ENCODE assay signal across 10 cellular contexts in the genomic region with DNA sequence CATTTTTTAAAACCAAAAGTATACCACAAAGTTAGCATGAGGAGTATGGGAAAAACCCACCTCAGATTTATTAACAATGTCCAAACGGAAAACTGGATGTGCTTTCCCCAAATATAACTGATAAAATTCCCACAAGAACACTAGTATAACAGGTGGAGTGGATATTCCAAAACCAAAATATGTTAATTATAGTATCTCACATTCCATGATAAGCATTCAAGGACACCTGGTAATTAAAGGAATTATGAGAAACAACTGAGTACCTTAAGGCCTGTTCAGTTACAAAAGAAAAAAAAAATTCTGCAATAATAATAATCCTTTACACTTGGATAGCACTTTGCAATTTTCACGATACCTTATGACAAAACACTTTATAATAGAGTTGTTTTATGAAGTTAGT. TPM values are rescaled to one million over a fixed set of nuclear protein-coding genes. Genes with fewer than 3 reads are reported as not detected.
A peak's percentile ranks its signal among the peaks of the same experiment; 100 is the strongest.
DNase-seq lines count a peak whose midpoint lies in the region; ATAC-seq, FAIRE-seq and TF ChIP-seq lines count a peak whose summit lies in the region.
"Had no signal": no experiment of that assay in that cellular context is flagged by ENCODE, and none has a peak within 500 bp of the region (broad histone marks: within the 10 kb centered on the region; RNA-seq: fewer than 3 reads in every experiment).

No MANE protein-coding gene starts in this region.

- POLR2A ChIA-PET in naive thymus-derived CD8-positive, alpha-beta T cell (lab: Charles Lee): interaction anchor here (1.6 to 5.1 kb wide), 3 partner anchors 63 to 144 kb away, joined by 3 to 346 read pairs (median 16); a partner anchor contains a TSS

- no peak for FAIRE-seq in astrocyte (lab: Jason Lieb, UNC)

- no peak for TF ChIP-seq POLR2A in spleen (IDR thresholded peaks at IDR 0.05)

- no peak overlapping the region for H3K9ac ChIP-seq in HUES48 (ENCODE audit: low read depth, low read length)
- no peak overlapping the region for H3K9ac ChIP-seq in astrocyte (ENCODE audit: low read length)

- no peaks in the 10 kb centered on the region for H3K27me3 ChIP-seq in CD4-positive, CD25-positive, alpha-beta regulatory T cell (ENCODE audit: control insufficient read depth, insufficient read depth, low read length)
- no peaks in the 10 kb centered on the region for H3K27me3 ChIP-seq in HUES48 (ENCODE audit: control insufficient read depth, insufficient read depth, low read length)
- no peaks in the 10 kb centered on the region for H3K27me3 ChIP-seq in astrocyte (ENCODE audit: insufficient read depth, low read length)
- H3K27me3 ChIP-seq in spleen (replicated peaks in 1 of 7): no peaks in the 10 kb centered on the region
- H3K27me3 ChIP-seq: foreskin keratinocyte had no signal

- TF ChIP-seq CTCF in astrocyte (IDR thresholded peaks at IDR 0.05; ENCODE audit: insufficient read depth, low read depth, low read length): no peak
- TF ChIP-seq CTCF in spleen (IDR thresholded peaks at IDR 0.05 in 8 of 11, conservative IDR thresholded peaks at IDR 0.05 in 3 of 11): no peak

- H3K79me2 ChIP-seq in astrocyte (ENCODE audit: insufficient read depth, low read length): peaks cover 32% of the 10 kb centered on the region

- peaks cover 15% of the 10 kb centered on the region for H4K20me1 ChIP-seq in astrocyte (ENCODE audit: insufficient read depth, low read length)

- H3K4me1 ChIP-seq in CD4-positive, CD25-positive, alpha-beta regulatory T cell (ENCODE audit: control insufficient read depth, insufficient read depth, low read length, poor library complexity, severe bottlenecking): peaks cover 19% of the 10 kb centered on the region
- H3K4me1 ChIP-seq in HUES48 (ENCODE audit: control insufficient read depth, insufficient read depth, low read length) (peaks cover 12% of the 10 kb centered on the region), astrocyte (ENCODE audit: insufficient read depth, low read length) (peaks cover 9% of the 10 kb centered on the region), spleen (peaks cover 15 to 65% (median 37%) of the 10 kb centered on the region in 6 donors)

- 75 to 85% (median 77%) methylated on average over 2 of the region's 2 CpGs for WGBS in spleen, 5 donors

- peak overlapping the region; percentile 78 for H3K4me3 ChIP-seq in CD4-positive, CD25-positive, alpha-beta regulatory T cell (ENCODE audit: low read depth, low read length)
- H3K4me3 ChIP-seq in HUES48 (ENCODE audit: low read depth, low read length): peak overlapping the region; percentile 94
- no peak overlapping the region for H3K4me3 ChIP-seq in astrocyte (ENCODE audit: insufficient read depth, low read depth, low read length)
- H3K4me3 ChIP-seq in spleen: peak overlapping the region in 4 of 8 donors; percentile 77 to 95 (median 88)

- peak overlapping the region in 2 of 3 donors; percentile 92 to 99 for H3K27ac Mint-ChIP-seq in CD4-positive, CD25-positive, alpha-beta regulatory T cell
- H3K27ac Mint-ChIP-seq in astrocyte (ENCODE audit: unreplicated experiment): peak overlapping the region; percentile 47
- H3K27ac Mint-ChIP-seq in naive thymus-derived CD8-positive, alpha-beta T cell: peak overlapping the region in 6 of 10 donors; percentile 78 to 97 (median 90)

- no peak for DNase-seq in CD4-positive, CD25-positive, alpha-beta regulatory T cell
- DNase-seq in astrocyte (ENCODE audit: low read depth) (no peak), spleen (no peak), left lobe of liver (ENCODE audit: low spot score) (no peak), head of caudate nucleus (no peak)
- DNase-seq in naive thymus-derived CD8-positive, alpha-beta T cell: no peak

- peaks cover 0 to 4% (median 0%) of the 10 kb centered on the region in 7 donors for H3K9me3 Mint-ChIP-seq in CD4-positive, CD25-positive, alpha-beta regulatory T cell
- H3K9me3 Mint-ChIP-seq in astrocyte (ENCODE audit: unreplicated experiment): no peaks in the 10 kb centered on the region
- no peaks in the 10 kb centered on the region for H3K9me3 Mint-ChIP-seq in naive thymus-derived CD8-positive, alpha-beta T cell
- H3K9me3 Mint-ChIP-seq: activated naive CD4-positive, alpha-beta T cell treated with anti-CD3 and anti-CD28 coated beads, Interleukin-2, amount 50 U/mL, for 72 hours had no signal

- H3K4me3 Mint-ChIP-seq in CD4-positive, CD25-positive, alpha-beta regulatory T cell: peak overlapping the region; percentile 91 to 100 (median 97)
- H3K4me3 Mint-ChIP-seq in astrocyte (ENCODE audit: unreplicated experiment): peak overlapping the region; percentile 95
- peak overlapping the region; percentile 91 to 100 (median 93) for H3K4me3 Mint-ChIP-seq in naive thymus-derived CD8-positive, alpha-beta T cell

- no peak for ATAC-seq in CD4-positive, CD25-positive, alpha-beta regulatory T cell (ENCODE audit: low read depth in 2 of 2)
- no peak for ATAC-seq in naive thymus-derived CD8-positive, alpha-beta T cell
- ATAC-seq in left lobe of liver (no peak), HG02642 (IDR thresholded peaks at IDR 0.05; ENCODE audit: poor library complexity, unreplicated experiment) (no peak)
- ATAC-seq: activated naive CD4-positive, alpha-beta T cell treated with anti-CD3 and anti-CD28 coated beads, Interleukin-2, amount 50 U/mL, for 72 hours; foreskin keratinocyte had no signal

- no peak overlapping the region for H2AFZ ChIP-seq in astrocyte (ENCODE audit: low read depth, low read length)

- peaks cover 17 to 45% (median 35%) of the 10 kb centered on the region in 4 donors for H3K4me1 Mint-ChIP-seq in CD4-positive, CD25-positive, alpha-beta regulatory T cell
- H3K4me1 Mint-ChIP-seq in astrocyte (ENCODE audit: low read depth, unreplicated experiment): peaks cover 8% of the 10 kb centered on the region
- H3K4me1 Mint-ChIP-seq in naive thymus-derived CD8-positive, alpha-beta T cell: peaks cover 18 to 45% (median 31%) of the 10 kb centered on the region in 4 donors

- no peak overlapping the region for H3K27ac ChIP-seq in CD4-positive, CD25-positive, alpha-beta regulatory T cell (ENCODE audit: insufficient read depth, low read length, poor library complexity, severe bottlenecking)
- H3K27ac ChIP-seq in HUES48 (ENCODE audit: low read depth, low read length) (no peak overlapping the region), astrocyte (ENCODE audit: low read depth, low read length) (no peak overlapping the region), spleen (no peak overlapping the region)
- H3K27ac ChIP-seq: foreskin keratinocyte had no signal

- intact Hi-C loops in spleen (cut with DNase I; ENCODE audit: low total_unique reads): loop anchor here (10.0 kb wide), 2 partner anchors 129 to 141 kb away; a partner anchor contains a TSS
- intact Hi-C loops in head of caudate nucleus (cut with DNase I): loop anchor here (10.0 kb wide), 2 partner anchors 129 to 289 kb away; no protein-coding TSS in a partner anchor

- H3K36me3 ChIP-seq in CD4-positive, CD25-positive, alpha-beta regulatory T cell (ENCODE audit: control insufficient read depth, insufficient read depth, low read length): no peaks in the 10 kb centered on the region
- H3K36me3 ChIP-seq in HUES48 (ENCODE audit: control insufficient read depth, insufficient read depth, low read length) (no peaks in the 10 kb centered on the region), astrocyte (ENCODE audit: insufficient read depth, low read length) (no peaks in the 10 kb centered on the region), spleen (no peaks in the 10 kb centered on the region)

- H3K9me3 ChIP-seq in CD4-positive, CD25-positive, alpha-beta regulatory T cell (ENCODE audit: control insufficient read depth in 2 of 2, low read length in 2 of 2): no peaks in the 10 kb centered on the region
- H3K9me3 ChIP-seq in HUES48 (ENCODE audit: control insufficient read depth, insufficient read depth, low read length) (no peaks in the 10 kb centered on the region), astrocyte (ENCODE audit: insufficient read depth, low read depth, low read length) (no peaks in the 10 kb centered on the region), spleen (no peaks in the 10 kb centered on the region)

- peak overlapping the region; percentile 93 for H3K4me2 ChIP-seq in astrocyte (ENCODE audit: low read length)

- peaks cover 10% of the 10 kb centered on the region for H3K27me3 Mint-ChIP-seq in CD4-positive, CD25-positive, alpha-beta regulatory T cell
- H3K27me3 Mint-ChIP-seq in astrocyte (ENCODE audit: low read depth, unreplicated experiment): no peaks in the 10 kb centered on the region
- peaks cover 0 to 4% (median 0%) of the 10 kb centered on the region in 5 donors for H3K27me3 Mint-ChIP-seq in naive thymus-derived CD8-positive, alpha-beta T cell

- H3K36me3 Mint-ChIP-seq in CD4-positive, CD25-positive, alpha-beta regulatory T cell: peaks cover 4% of the 10 kb centered on the region
- H3K36me3 Mint-ChIP-seq in astrocyte (ENCODE audit: low read depth, unreplicated experiment): no peaks in the 10 kb centered on the region
- H3K36me3 Mint-ChIP-seq in naive thymus-derived CD8-positive, alpha-beta T cell: no peaks in the 10 kb centered on the region

RNA-seq across cellular contexts. Expression of a gene that starts 1.9 kb away (rescaled TPM):
- total RNA-seq in CD4-positive, CD25-positive, alpha-beta regulatory T cell: 16.5 TPM
- polyA plus RNA-seq in CD4-positive, CD25-positive, alpha-beta regulatory T cell: 1 to 10 TPM; 1.4 to 2.3 (median 1.6) TPM
- total RNA-seq in astrocyte (20.4 and 21.8 TPM in 2 replicates), spleen (10 to 100 TPM; 19.0 to 29.8 (median 24.2) TPM), left lobe of liver (6.9 TPM)
- 10 to 100 TPM; 19.0 to 20.0 TPM for total RNA-seq in naive thymus-derived CD8-positive, alpha-beta T cell
- polyA plus RNA-seq in naive thymus-derived CD8-positive, alpha-beta T cell: 1 to 10 TPM; 1.1 to 2.1 (median 1.5) TPM
- polyA plus RNA-seq in spleen: 1 to 10 TPM; 7.9 to 9.3 (median 8.4) TPM
